Comparison of ENCODE assay signal across 1 cellular context in genomic region chr17:45948881-45949624, GRCh38.
TF ChIP-seq lines count a peak whose summit lies in the region.

No MANE protein-coding gene starts in this region.

TF ChIP-seq in HepG2, 621 proteins besides CTCF, POLR2A, EP300 and RAD21 (continued from another document):
- no peak for TF ChIP-seq ZNF281 (CRISPR knock-in tag; IDR thresholded peaks at IDR 0.05; ENCODE audit: borderline replicate concordance)
- peak; percentile 42; the same call in 1 of the 2 replicates for TF ChIP-seq TFDP1 (CRISPR knock-in tag; IDR thresholded peaks at IDR 0.05; ENCODE audit: borderline replicate concordance)
- TF ChIP-seq TGIF2 (CRISPR knock-in tag; IDR thresholded peaks at IDR 0.05) = no peak
- no peak for TF ChIP-seq USF2 (IDR thresholded peaks at IDR 0.05; ENCODE audit: low read depth, low read length)
- TF ChIP-seq USF2 (CRISPR knock-in tag; IDR thresholded peaks at IDR 0.05; ENCODE audit: borderline replicate concordance) = no peak
- TF ChIP-seq PLRG1 (conservative IDR thresholded peaks at IDR 0.05) = no peak
- TF ChIP-seq ETV5 (CRISPR knock-in tag; IDR thresholded peaks at IDR 0.05; ENCODE audit: borderline replicate concordance) = 0 out of 2 replicates have a peak, but pooled peaks have one; percentile 20
- peak; percentile 84 for TF ChIP-seq KDM5B (CRISPR knock-in tag; IDR thresholded peaks at IDR 0.05; ENCODE audit: borderline replicate concordance)
- TF ChIP-seq TBP (CRISPR knock-in tag; IDR thresholded peaks at IDR 0.05) = no peak
- TF ChIP-seq JUND (CRISPR knock-in tag; IDR thresholded peaks at IDR 0.05) = peak; percentile 69; the same call in 1 of the 2 replicates
- TF ChIP-seq KDM6A (CRISPR knock-in tag; IDR thresholded peaks at IDR 0.05; ENCODE audit: low read depth) = no peak
- TF ChIP-seq ZNF3 (CRISPR knock-in tag; IDR thresholded peaks at IDR 0.05) = no peak
- TF ChIP-seq ZNF790 (CRISPR knock-in tag; IDR thresholded peaks at IDR 0.05; ENCODE audit: borderline replicate concordance) = no peak
- no peak; the same call in 1 of the 2 replicates for TF ChIP-seq MEIS1 (CRISPR knock-in tag; IDR thresholded peaks at IDR 0.05; ENCODE audit: borderline replicate concordance)
- no peak for TF ChIP-seq ZNF296 (CRISPR knock-in tag; conservative IDR thresholded peaks at IDR 0.05)
- no peak for TF ChIP-seq AFF4 (CRISPR knock-in tag; IDR thresholded peaks at IDR 0.05)
- no peak for TF ChIP-seq ATRX (CRISPR knock-in tag; IDR thresholded peaks at IDR 0.05; ENCODE audit: borderline replicate concordance)
- no peak; the same call in 1 of the 2 replicates for TF ChIP-seq ZFP90 (CRISPR knock-in tag; IDR thresholded peaks at IDR 0.05; ENCODE audit: borderline replicate concordance)
- TF ChIP-seq ZSCAN25 (CRISPR knock-in tag; IDR thresholded peaks at IDR 0.05) = no peak; the same call in 1 of the 2 replicates
- peak; percentile 91 for TF ChIP-seq ZNF777 (CRISPR knock-in tag; IDR thresholded peaks at IDR 0.05)
- no peak for TF ChIP-seq MBNL3 (CRISPR knock-in tag; conservative IDR thresholded peaks at IDR 0.05)
- no peak for TF ChIP-seq RELA (CRISPR knock-in tag; IDR thresholded peaks at IDR 0.05)
- TF ChIP-seq ZNF747 (CRISPR knock-in tag; IDR thresholded peaks at IDR 0.05; ENCODE audit: borderline replicate concordance) = no peak
- TF ChIP-seq REST (IDR thresholded peaks at IDR 0.05; ENCODE audit: borderline replicate concordance in 1 of 2, low read depth in 1 of 2, low read length in 2 of 2) = no peak; a peak in 2 of 4 replicates
- TF ChIP-seq EZH2 (conservative IDR thresholded peaks at IDR 0.05; ENCODE audit: low read depth, low read length) = no peak
- 0 out of 2 replicates have a peak, but pooled peaks have one; percentile 44 for TF ChIP-seq KLF6 (CRISPR knock-in tag; IDR thresholded peaks at IDR 0.05)
- TF ChIP-seq XRCC5 (optimal IDR thresholded peaks at IDR 0.05; ENCODE audit: low read length) = peak; percentile 98
- no peak for TF ChIP-seq CERS6 (CRISPR knock-in tag; IDR thresholded peaks at IDR 0.05)
- TF ChIP-seq ZNF44 (CRISPR knock-in tag; IDR thresholded peaks at IDR 0.05) = no peak
